19 cellular contexts compared by ENCODE assay signal in the genomic region with DNA sequence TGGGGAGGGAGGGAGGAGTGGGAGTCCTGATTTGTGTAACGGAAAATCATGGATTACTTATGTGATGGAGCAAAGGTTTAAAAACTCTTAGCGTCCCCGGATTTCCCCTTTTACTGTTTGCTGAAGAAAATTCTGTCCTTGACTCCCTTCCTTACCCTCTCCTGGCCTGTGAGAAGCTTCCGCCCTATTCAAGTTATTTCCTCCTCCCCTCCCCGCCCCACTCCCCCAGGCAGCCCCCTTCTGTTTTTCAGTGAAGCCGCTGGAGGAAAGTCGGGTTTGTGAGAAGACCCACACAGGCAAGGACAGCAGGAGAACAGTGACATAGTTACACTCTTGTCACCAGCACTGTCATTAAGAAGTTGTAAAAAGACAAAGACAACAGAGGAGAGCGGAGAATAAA.
"Had no signal": no experiment of that assay in that cellular context is flagged by ENCODE, and none has a peak within 500 bp of the region (broad histone marks: within the 10 kb centered on the region; RNA-seq: fewer than 3 reads in every experiment).

No MANE protein-coding gene starts in this region.

- H3K9me3 Mint-ChIP-seq: activated CD4-positive, alpha-beta T cell treated with anti-CD3 and anti-CD28 coated beads, Interleukin-2, amount 10 ng/mL, durations not matched to agents 24 days and 14 days; activated naive CD4-positive, alpha-beta T cell treated with anti-CD3 and anti-CD28 coated beads for 36 hours; activated T-cell treated with anti-CD3 and anti-CD28 coated beads, Interleukin-2, amount 50 U/mL, for 4 hours; memory B cell; naive thymus-derived CD4-positive, alpha-beta T cell; T-cell had no signal

- H3K27ac ChIP-seq: brain microvascular endothelial cell, gastrocnemius medialis, tibial nerve had no signal

- H3K36me3 ChIP-seq: brain microvascular endothelial cell, gastrocnemius medialis, tibial nerve had no signal

- H3K4me3 Mint-ChIP-seq: activated CD4-positive, alpha-beta T cell treated with anti-CD3 and anti-CD28 coated beads, Interleukin-2, amount 10 ng/mL, durations not matched to agents 24 days and 14 days; activated CD8-positive, alpha-beta T cell treated with anti-CD3 and anti-CD28 coated beads, Interleukin-2, amount 10 ng/mL, durations not matched to agents 7 days and 5 days; activated T-cell treated with anti-CD3 and anti-CD28 coated beads, Interleukin-2, amount 50 U/mL, for 4 hours had no signal

- H3K27ac Mint-ChIP-seq: activated CD4-positive, alpha-beta T cell treated with anti-CD3 and anti-CD28 coated beads, Interleukin-2, amount 10 ng/mL, durations not matched to agents 24 days and 14 days; activated CD8-positive, alpha-beta T cell treated with anti-CD3 and anti-CD28 coated beads, Interleukin-2, amount 10 ng/mL, durations not matched to agents 7 days and 5 days; activated naive CD4-positive, alpha-beta T cell treated with anti-CD3 and anti-CD28 coated beads for 36 hours; immature natural killer cell; T-cell had no signal

- ATAC-seq: activated CD8-positive, alpha-beta T cell treated with anti-CD3 and anti-CD28 coated beads, Interleukin-2, amount 10 ng/mL, durations not matched to agents 7 days and 5 days; activated T-cell treated with anti-CD3 and anti-CD28 coated beads, Interleukin-2, amount 50 U/mL, for 4 hours; gastrocnemius medialis; mucosa of descending colon; naive thymus-derived CD4-positive, alpha-beta T cell had no signal

- H3K9me3 ChIP-seq: gastrocnemius medialis, mucosa of descending colon had no signal

- H3K36me3 Mint-ChIP-seq: T-cell had no signal

- H3K4me3 ChIP-seq: gastrocnemius medialis, mucosa of descending colon, tibial nerve had no signal

- H3K4me1 ChIP-seq: gastrocnemius medialis, tibial nerve had no signal

- DNase-seq: activated CD4-positive, alpha-beta T cell treated with anti-CD3 and anti-CD28 coated beads, Interleukin-2, amount 10 ng/mL, durations not matched to agents 24 days and 14 days; activated CD8-positive, alpha-beta T cell treated with anti-CD3 and anti-CD28 coated beads, Interleukin-2, amount 10 ng/mL, durations not matched to agents 7 days and 5 days; activated naive CD4-positive, alpha-beta T cell treated with anti-CD3 and anti-CD28 coated beads for 36 hours; activated T-cell treated with anti-CD3 and anti-CD28 coated beads, Interleukin-2, amount 50 U/mL, for 4 hours; aorta; brain microvascular endothelial cell; central memory CD4-positive, alpha-beta T cell; gastrocnemius medialis; head of caudate nucleus; immature natural killer cell; kidney glomerular epithelial cell; mucosa of descending colon; naive thymus-derived CD4-positive, alpha-beta T cell; stimulated activated CD8-positive, alpha-beta memory T cell treated with anti-CD3 and anti-CD28 coated beads, Interleukin-4, amount 100 ng/mL, for 48 hours; stimulated activated naive CD4-positive, alpha-beta T cell; substantia nigra; T-cell had no signal
